1 cellular context compared by ENCODE assay signal in genomic region chr3:196620228-196620627, GRCh38.
TF ChIP-seq lines count a peak whose summit lies in the region.

No MANE protein-coding gene starts in this region.

TF ChIP-seq in K562, 482 proteins besides CTCF, POLR2A, EP300 and RAD21 (continued from another document and continues in another):
- no peak for TF ChIP-seq DEAF1 (CRISPR knock-in tag; IDR thresholded peaks at IDR 0.05)
- no peak for TF ChIP-seq PRPF4 (IDR thresholded peaks at IDR 0.05; ENCODE audit: insufficient read depth, low read depth, low read length, poor library complexity, severe bottlenecking)
- TF ChIP-seq NR2C2 (CRISPR knock-in tag; IDR thresholded peaks at IDR 0.05) = no peak
- TF ChIP-seq NR2C2 (tag; IDR thresholded peaks at IDR 0.05) = peak; percentile 73
- TF ChIP-seq ZNF780A (CRISPR knock-in tag; IDR thresholded peaks at IDR 0.05) = no peak
- TF ChIP-seq FOXA3 (CRISPR knock-in tag; conservative IDR thresholded peaks at IDR 0.05 in 1 of 2, IDR thresholded peaks at IDR 0.05 in 1 of 2) = no peak
- TF ChIP-seq MEF2A (IDR thresholded peaks at IDR 0.05; ENCODE audit: control insufficient read depth, low read depth, low read length) = 0 out of 2 replicates have a peak, but pooled peaks have one; percentile 4
- no peak for TF ChIP-seq ZNF23 (CRISPR knock-in tag; IDR thresholded peaks at IDR 0.05)
- TF ChIP-seq RNF2 (IDR thresholded peaks at IDR 0.05) = peak; percentile 61; the same call in 1 of the 2 replicates
- TF ChIP-seq KLF6 (CRISPR knock-in tag; IDR thresholded peaks at IDR 0.05; ENCODE audit: borderline replicate concordance) = no peak
- no peak for TF ChIP-seq ASH1L (IDR thresholded peaks at IDR 0.05; ENCODE audit: borderline replicate concordance, low read depth, partially characterized antibody)
- peak; percentile 72 for TF ChIP-seq JUND (IDR thresholded peaks at IDR 0.05; ENCODE audit: borderline replicate concordance, low read depth, low read length)
- peak; percentile 69; the same call in 1 of the 3 replicates for TF ChIP-seq JUND (tag; IDR thresholded peaks at IDR 0.05; ENCODE audit: borderline replicate concordance, low read depth, low read length)
- TF ChIP-seq TCF15 (CRISPR knock-in tag; IDR thresholded peaks at IDR 0.05) = no peak
- TF ChIP-seq CREB3 (tag; conservative IDR thresholded peaks at IDR 0.05; ENCODE audit: low read depth) = no peak
- no peak for TF ChIP-seq RB1 (IDR thresholded peaks at IDR 0.05; ENCODE audit: low read depth)
- TF ChIP-seq SOX6 (IDR thresholded peaks at IDR 0.05) = 0 out of 2 replicates have a peak, but pooled peaks have one; percentile 21
- TF ChIP-seq PTTG1 (tag; IDR thresholded peaks at IDR 0.05; ENCODE audit: low read depth) = no peak
- no peak for TF ChIP-seq ZNF511 (CRISPR knock-in tag; IDR thresholded peaks at IDR 0.05)
- TF ChIP-seq SIN3A (IDR thresholded peaks at IDR 0.05; ENCODE audit: borderline replicate concordance in 2 of 2, control insufficient read depth in 1 of 2, low read depth in 2 of 2, low read length in 2 of 2) = no peak
- TF ChIP-seq VEZF1 (CRISPR knock-in tag; IDR thresholded peaks at IDR 0.05) = peak; percentile 47
- no peak for TF ChIP-seq MXI1 (IDR thresholded peaks at IDR 0.05; ENCODE audit: low read depth, low read length)
- TF ChIP-seq ZFX (CRISPR knock-in tag; IDR thresholded peaks at IDR 0.05) = peak; percentile 34
- TF ChIP-seq BHLHE40 (IDR thresholded peaks at IDR 0.05; ENCODE audit: low read length) = 0 out of 2 replicates have a peak, but pooled peaks have one; percentile 12
- peak in 1 of 2 experiments; percentile 24 for TF ChIP-seq AFF1 (IDR thresholded peaks at IDR 0.05; ENCODE audit: low read depth in 1 of 2, partially characterized antibody in 2 of 2)
- no peak for TF ChIP-seq PHTF2 (CRISPR knock-in tag; IDR thresholded peaks at IDR 0.05)
- TF ChIP-seq HES1 (IDR thresholded peaks at IDR 0.05; ENCODE audit: low read depth) = peak; percentile 53; the same call in 1 of the 2 replicates
- TF ChIP-seq FOXJ2 (tag; IDR thresholded peaks at IDR 0.05) = no peak
- TF ChIP-seq ATF7 (IDR thresholded peaks at IDR 0.05) = peak; percentile 36; the same call in 1 of the 2 replicates
- no peak for TF ChIP-seq SREBF2 (CRISPR knock-in tag; IDR thresholded peaks at IDR 0.05)
- TF ChIP-seq RCOR1 (IDR thresholded peaks at IDR 0.05; ENCODE audit: borderline replicate concordance in 1 of 2, low read depth in 2 of 2, low read length in 2 of 2) = peak; percentile 30 to 87; a peak in 3 of 4 replicates
- TF ChIP-seq MAFG (tag; conservative IDR thresholded peaks at IDR 0.05) = no peak
- TF ChIP-seq NCOR1 (IDR thresholded peaks at IDR 0.05) = no peak
- no peak for TF ChIP-seq RERE (CRISPR knock-in tag; IDR thresholded peaks at IDR 0.05; ENCODE audit: borderline replicate concordance)
- TF ChIP-seq SUPT5H (IDR thresholded peaks at IDR 0.05) = no peak
- TF ChIP-seq CREB1 (IDR thresholded peaks at IDR 0.05) = no peak
- no peak for TF ChIP-seq CREB1 (CRISPR knock-in tag; IDR thresholded peaks at IDR 0.05)
- TF ChIP-seq HOXB6 (CRISPR knock-in tag; IDR thresholded peaks at IDR 0.05; ENCODE audit: borderline replicate concordance) = no peak
- no peak for TF ChIP-seq KLF13 (tag; IDR thresholded peaks at IDR 0.05; ENCODE audit: borderline replicate concordance, low read depth)
- no peak for TF ChIP-seq TCFL5 (CRISPR knock-in tag; conservative IDR thresholded peaks at IDR 0.05)
- no peak for TF ChIP-seq ZNF785 (CRISPR knock-in tag; IDR thresholded peaks at IDR 0.05)
- no peak for TF ChIP-seq ZNF592 (IDR thresholded peaks at IDR 0.05)
- TF ChIP-seq ZNF133 (CRISPR knock-in tag; IDR thresholded peaks at IDR 0.05) = no peak
- no peak for TF ChIP-seq ZNF431 (CRISPR knock-in tag; IDR thresholded peaks at IDR 0.05)
- no peak for TF ChIP-seq IRF2 (CRISPR knock-in tag; IDR thresholded peaks at IDR 0.05)
- TF ChIP-seq TOE1 (IDR thresholded peaks at IDR 0.05; ENCODE audit: borderline replicate concordance) = no peak
- TF ChIP-seq TOE1 (CRISPR knock-in tag; IDR thresholded peaks at IDR 0.05; ENCODE audit: borderline replicate concordance, low read depth) = no peak
